In the genomic region with DNA sequence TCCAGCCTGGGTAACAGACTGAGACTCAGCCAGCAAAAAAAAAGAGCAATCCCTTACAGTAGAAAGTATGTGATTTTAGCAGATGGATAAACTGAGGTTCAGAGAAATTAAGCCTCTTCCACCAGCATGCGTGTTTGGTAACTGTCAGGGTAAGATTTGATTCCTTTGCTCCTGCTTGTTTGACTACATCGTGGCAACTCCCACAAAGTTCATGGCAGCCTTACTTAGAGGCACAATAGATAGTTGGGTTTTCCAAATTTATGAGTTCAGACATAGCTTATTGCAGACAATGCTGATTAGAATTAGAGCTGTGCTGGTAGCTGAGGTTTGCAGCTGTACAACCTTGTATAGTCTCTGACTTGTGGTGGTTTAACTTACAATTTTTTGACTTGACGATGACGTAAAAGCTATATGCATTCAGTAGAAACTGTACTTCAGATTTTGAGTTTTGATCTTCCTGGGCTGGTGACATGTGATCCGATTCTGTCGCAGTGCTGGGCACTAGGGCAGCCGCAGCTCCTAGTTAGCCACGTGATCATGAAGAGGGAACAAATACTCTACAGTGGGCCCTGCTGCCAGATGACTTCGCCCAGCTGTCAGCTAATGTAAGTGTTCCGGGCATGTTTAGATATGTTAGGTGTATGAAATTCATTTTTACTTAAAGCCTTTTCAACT, we compare ENCODE assay signal across 9 cellular contexts.
DNase-seq lines count a peak whose midpoint lies in the region; ATAC-seq and TF ChIP-seq lines count a peak whose summit lies in the region.
"Had no signal": no experiment of that assay in that cellular context is flagged by ENCODE, and none has a peak within 500 bp of the region (broad histone marks: within the 10 kb centered on the region; RNA-seq: fewer than 3 reads in every experiment).

No MANE protein-coding gene starts in this region.

- TF ChIP-seq CTCF in IMR-90 (conservative IDR thresholded peaks at IDR 0.05; ENCODE audit: low read depth, low read length) (no peak), left ventricle myocardium inferior (IDR thresholded peaks at IDR 0.05; ENCODE audit: borderline replicate concordance) (no peak), right lobe of liver (IDR thresholded peaks at IDR 0.05) (no peak), glutamatergic neuron (IDR thresholded peaks at IDR 0.05; ENCODE audit: partially characterized antibody, unreplicated experiment) (no peak)

- peak overlapping the region; percentile 31; the same call in 1 of the 2 replicates for H3K23ac ChIP-seq in IMR-90 (ENCODE audit: low read depth, low read length)

- peaks cover 26% of the 10 kb centered on the region for H3K9me1 ChIP-seq in IMR-90 (ENCODE audit: insufficient read depth, low read length)

- peak overlapping the region in 1 of 2 experiments; percentile 49; a peak in 3 of 4 replicates for H4K8ac ChIP-seq in IMR-90 (ENCODE audit: low read depth in 2 of 2, low read length in 2 of 2)

- peak overlapping the region; percentile 37; the same call in 1 of the 2 replicates for H3K14ac ChIP-seq in IMR-90 (replicated peaks; ENCODE audit: low read depth, low read length)

- H3K4me3 ChIP-seq in IMR-90 (ENCODE audit: insufficient read depth, low read depth, low read length) (no peak overlapping the region), SJCRH30 (no peak overlapping the region), left ventricle myocardium inferior (no peak overlapping the region), skin epidermis (no peak overlapping the region), right lobe of liver (no peak overlapping the region)

- peaks cover 2% of the 10 kb centered on the region; the same call in 1 of the 2 replicates for H3K36me3 ChIP-seq in IMR-90 (ENCODE audit: control insufficient read depth, insufficient read depth, low read length)
- 0 out of 2 replicates have a peak, but pooled peaks cover 5% of the 10 kb centered on the region for H3K36me3 ChIP-seq in SJCRH30
- H3K36me3 ChIP-seq in left ventricle myocardium inferior: no peaks in the 10 kb centered on the region
- H3K36me3 ChIP-seq in right lobe of liver: no peaks in the 10 kb centered on the region

- H2AK5ac ChIP-seq in IMR-90 (ENCODE audit: low read depth, low read length): peak overlapping the region; percentile 80; the same call in 1 of the 2 replicates

- H3K27me3 Mint-ChIP-seq in glutamatergic neuron (ENCODE audit: unreplicated experiment): no peaks in the 10 kb centered on the region

- no peak overlapping the region for H3K27ac Mint-ChIP-seq in glutamatergic neuron (ENCODE audit: unreplicated experiment)

- peak overlapping the region; percentile 85 for H2BK120ac ChIP-seq in IMR-90 (ENCODE audit: low read depth, low read length)

- H3K36me3 Mint-ChIP-seq in glutamatergic neuron (ENCODE audit: unreplicated experiment): no peaks in the 10 kb centered on the region

- in situ Hi-C loops in IMR-90 (cut with MboI; ENCODE audit: low sequenced_read_pairs): no loop called here

- peak overlapping the region; percentile 83 for H3K18ac ChIP-seq in IMR-90 (ENCODE audit: low read depth, low read length)

- no peak overlapping the region for H3K4me2 ChIP-seq in IMR-90 (ENCODE audit: low read depth, low read length)

- H4K91ac ChIP-seq in IMR-90 (ENCODE audit: insufficient read depth, low read depth, low read length): peak overlapping the region; percentile 53

- no peaks in the 10 kb centered on the region for H3K9me3 Mint-ChIP-seq in glutamatergic neuron (ENCODE audit: unreplicated experiment)

- H2BK5ac ChIP-seq in IMR-90 (ENCODE audit: low read depth, low read length, poor library complexity, severe bottlenecking): peak overlapping the region; percentile 95

- H3K9ac ChIP-seq in IMR-90 (ENCODE audit: low read depth, low read length): no peak overlapping the region

- no peak for ATAC-seq in IMR-90 (ENCODE audit: low read depth)
- ATAC-seq in right lobe of liver: no peak

- no peak for TF ChIP-seq POLR2A in IMR-90 (IDR thresholded peaks at IDR 0.05; ENCODE audit: low read depth, low read length)
- TF ChIP-seq POLR2A in right lobe of liver (IDR thresholded peaks at IDR 0.05): no peak

- H3K56ac ChIP-seq in IMR-90 (ENCODE audit: extremely low read depth, insufficient read depth, low read length): no peak overlapping the region

- H2BK20ac ChIP-seq in IMR-90 (ENCODE audit: low read depth, low read length): peak overlapping the region; percentile 74

- DNase-seq in IMR-90 (no peak), SJCRH30 (peak; percentile 71 to 87), left ventricle myocardium inferior (peak; percentile 48), right lobe of liver (no peak), glutamatergic neuron (no peak), SIG-M5 treated with dmso at 0.1 percent for 504 hours (lab: John Stamatoyannopoulos, UW; ENCODE audit: unreplicated experiment) (no peak), AML-193 (lab: John Stamatoyannopoulos, UW) (no peak)
- DNase-seq: GF-D8 had no signal

- CTCF ChIA-PET in IMR-90 (lab: Yijun Ruan, JAX): interaction anchor here (0.9 kb wide), 1 partner anchor 27 kb away, joined by 3 read pairs; no protein-coding TSS in a partner anchor

- peak overlapping the region; percentile 87; the same call in 1 of the 2 replicates for H3K27ac ChIP-seq in IMR-90 (ENCODE audit: insufficient read depth, low read length)
- peak overlapping the region; percentile 56 for H3K27ac ChIP-seq in SJCRH30
- H3K27ac ChIP-seq in left ventricle myocardium inferior (replicated peaks): peak overlapping the region; percentile 79
- H3K27ac ChIP-seq in skin epidermis: peak overlapping the region in 16 of 21 experiments; percentile 10 to 77 (median 54)
- H3K27ac ChIP-seq in right lobe of liver: peak overlapping the region in 1 of 3 donors; percentile 61

- H2AK9ac ChIP-seq in IMR-90 (replicated peaks; ENCODE audit: low read depth, low read length, poor library complexity): peak overlapping the region; percentile 7

- peak overlapping the region; percentile 69 for H3K4ac ChIP-seq in IMR-90 (ENCODE audit: low read depth, low read length)

- no TSS peak for BruUV-seq in IMR-90 (replicated peaks; lab: Mats Ljungman, UMichigan)

- peak overlapping the region; percentile 81; the same call in 2 of the 3 replicates for H2BK15ac ChIP-seq in IMR-90 (ENCODE audit: low read depth, low read length)

- no peaks in the 10 kb centered on the region for H3K4me1 Mint-ChIP-seq in glutamatergic neuron (ENCODE audit: low read depth, unreplicated experiment)

- no peaks in the 10 kb centered on the region for H4K20me1 ChIP-seq in IMR-90 (ENCODE audit: insufficient read depth, low read length)

- peaks cover 5 to 32% of the 10 kb centered on the region in 2 experiments; a peak in 2 of 4 replicates for H3K79me1 ChIP-seq in IMR-90 (ENCODE audit: low read depth in 1 of 2, low read length in 2 of 2)

- no peaks in the 10 kb centered on the region for H3K9me3 ChIP-seq in IMR-90 (ENCODE audit: control insufficient read depth, insufficient read depth, low read length)
- H3K9me3 ChIP-seq in SJCRH30 (replicated peaks): 0 out of 2 replicates have a peak, but pooled peaks cover 2% of the 10 kb centered on the region
- H3K9me3 ChIP-seq in left ventricle myocardium inferior (replicated peaks): no peaks in the 10 kb centered on the region
- H3K9me3 ChIP-seq in right lobe of liver: no peaks in the 10 kb centered on the region

- dilution Hi-C loops in IMR-90 (cut with HindIII; ENCODE audit: low sequenced_read_pairs, unreplicated experiment): no loop called here

- no peak overlapping the region for H2AFZ ChIP-seq in IMR-90 (replicated peaks; ENCODE audit: low read length, poor library complexity)

- H3K27me3 ChIP-seq in IMR-90 (ENCODE audit: control insufficient read depth, insufficient read depth, low read length): no peaks in the 10 kb centered on the region
- no peaks in the 10 kb centered on the region for H3K27me3 ChIP-seq in SJCRH30
- H3K27me3 ChIP-seq in left ventricle myocardium inferior (ENCODE audit: low read depth): no peaks in the 10 kb centered on the region
- no peaks in the 10 kb centered on the region for H3K27me3 ChIP-seq in right lobe of liver

- no peak for TF ChIP-seq RAD21 in IMR-90 (IDR thresholded peaks at IDR 0.05; ENCODE audit: low read length)

- H4K5ac ChIP-seq in IMR-90 (ENCODE audit: low read depth, low read length): peak overlapping the region; percentile 69

- POLR2A ChIA-PET in IMR-90 (lab: Charles Lee; ENCODE audit: unreplicated experiment): no interaction called here

- 25% methylated on average over 2 of the region's 10 CpGs; no CpG with 5 or more reads in 1 of the 2 experiments for WGBS in IMR-90 (ENCODE audit: extremely low coverage in 2 of 2, insufficient read length in 1 of 2), 2 experiments
- 89% methylated on average over 9 of the region's 10 CpGs for WGBS in right lobe of liver (ENCODE audit: insufficient coverage, low coverage, low lambda C conversion rate, missing lambda C conversion rate)

- intact Hi-C loops in IMR-90 (cut with micrococcal nuclease) (no loop called here), left ventricle myocardium inferior (cut with micrococcal nuclease) (no loop called here), right lobe of liver (cut with DNase I) (loop anchor here (10.0 kb wide), 1 partner anchor 75 kb away; no protein-coding TSS in a partner anchor)

- H3K4me1 ChIP-seq in IMR-90 (ENCODE audit: control insufficient read depth, insufficient read depth, low read length) (peaks cover 32% of the 10 kb centered on the region), SJCRH30 (peaks cover 39% of the 10 kb centered on the region), left ventricle myocardium inferior (peaks cover 95% of the 10 kb centered on the region), right lobe of liver (peaks cover 0 to 59% (median 27%) of the 10 kb centered on the region in 4 donors)

- H3K4me3 Mint-ChIP-seq in glutamatergic neuron (ENCODE audit: unreplicated experiment): no peak overlapping the region

TF ChIP-seq in IMR-90, 13 proteins besides CTCF, POLR2A, EP300 and RAD21 (continues in another document):
- TF ChIP-seq RFX5 (IDR thresholded peaks at IDR 0.05; ENCODE audit: low read depth, low read length) (no peak), CHD1 (IDR thresholded peaks at IDR 0.05; ENCODE audit: low read depth, low read length) (no peak), NFE2L2 (IDR thresholded peaks at IDR 0.05; ENCODE audit: low read depth, low read length) (no peak), MAZ (IDR thresholded peaks at IDR 0.05; ENCODE audit: borderline replicate concordance, low read depth, low read length) (no peak), USF2 (IDR thresholded peaks at IDR 0.05; ENCODE audit: low read depth, low read length) (no peak), MAFK (IDR thresholded peaks at IDR 0.05; ENCODE audit: low read depth, low read length) (no peak)

Comparison
In these comparisons a context has a peak if more than half of its experiments do, and no peak if none do; other contexts are left out.
1. DNase-seq: peak in SJCRH30 (2 of 2) and left ventricle myocardium inferior (single experiment); none in IMR-90 (single experiment), right lobe of liver (0 of 3), glutamatergic neuron (single experiment), SIG-M5 treated with dmso at 0.1 percent for 504 hours (single experiment) and AML-193 (0 of 2).
2. intact Hi-C loops: an anchor here in right lobe of liver (10.0 kb wide); none called in IMR-90 and left ventricle myocardium inferior.